14 cellular contexts compared by ENCODE assay signal in genomic region chr14:88834883-88835431, GRCh38. TPM values are rescaled to one million over a fixed set of nuclear protein-coding genes. Genes with fewer than 3 reads are reported as not detected.
DNase-seq lines count a peak whose midpoint lies in the region; ATAC-seq and TF ChIP-seq lines count a peak whose summit lies in the region.
"Had no signal": no experiment of that assay in that cellular context is flagged by ENCODE, and none has a peak within 500 bp of the region (broad histone marks: within the 10 kb centered on the region; RNA-seq: fewer than 3 reads in every experiment).

No MANE protein-coding gene starts in this region.

- H3K27ac ChIP-seq in coronary artery (peak overlapping the region; percentile 64 to 66), psoas muscle (no peak overlapping the region)
- H3K27ac ChIP-seq: C4-2B had no signal

- TF ChIP-seq CTCF in coronary artery (IDR thresholded peaks at IDR 0.05) (no peak), psoas muscle (IDR thresholded peaks at IDR 0.05) (no peak)

- DNase-seq in AG08396 (ENCODE audit: low spot score): peak; percentile 22
- peak; percentile 73 for DNase-seq in M059J (ENCODE audit: low read depth)
- no peak for DNase-seq in coronary artery (ENCODE audit: low spot score)
- peak; percentile 25 to 90 for DNase-seq in lung microvascular endothelial cell (ENCODE audit: low read depth in 2 of 2)
- no peak for DNase-seq in psoas muscle
- DNase-seq in NCI-H526 treated with DMSO at 0.1 percent for 48 hours (lab: John Stamatoyannopoulos, UW): no peak
- DNase-seq: activated CD4-positive, alpha-beta T cell treated with anti-CD3 and anti-CD28 coated beads, Interleukin-2, amount 10 ng/mL, durations not matched to agents 7 days and 5 days; effector memory CD8-positive, alpha-beta T cell; kidney; NCI-H748 treated with DMSO at 0.1 percent for 48 hours; stimulated activated CD4-positive, alpha-beta T cell treated with anti-CD3 and anti-CD28 coated beads, Interleukin-4, amount 100 ng/mL, for 24 hours had no signal

- no peaks in the 10 kb centered on the region for H3K27me3 ChIP-seq in psoas muscle (ENCODE audit: insufficient read depth in 3 of 3, low read length in 2 of 3)

- no peaks in the 10 kb centered on the region for H3K36me3 ChIP-seq in psoas muscle (ENCODE audit: insufficient read depth in 1 of 2, low read depth in 1 of 2)

- H3K4me1 ChIP-seq in psoas muscle: no peaks in the 10 kb centered on the region

- ATAC-seq in psoas muscle: no peak
- ATAC-seq in GM21737 (IDR thresholded peaks at IDR 0.05; ENCODE audit: unreplicated experiment): no peak
- no peak for ATAC-seq in GM21723 (IDR thresholded peaks at IDR 0.05; ENCODE audit: unreplicated experiment)
- ATAC-seq: effector memory CD8-positive, alpha-beta T cell had no signal

- H3K4me3 ChIP-seq in coronary artery (no peak overlapping the region), psoas muscle (no peak overlapping the region)

- no peaks in the 10 kb centered on the region for H3K9me3 ChIP-seq in psoas muscle

- intact Hi-C loops in psoas muscle (cut with DNase I): no loop called here

RNA-seq across cellular contexts. Expression of gene TTC8, which starts 10.5 kb away (rescaled TPM):
- total RNA-seq in M059J (2014; rRNA removed; shearing (Covaris generic)): 18.8 and 19.0 TPM in 2 replicates
- total RNA-seq in lung microvascular endothelial cell: 5.0 and 7.2 TPM in 2 replicates
- total RNA-seq in psoas muscle: 1 to 10 TPM; 2.2 to 3.5 (median 3.1) TPM
- 1 to 10 TPM; 1.6 to 4.7 (median 2.0) TPM for polyA plus RNA-seq in psoas muscle

RNA-seq across cellular contexts. Expression of gene EML5, which starts 42.2 kb away (rescaled TPM):
- total RNA-seq in M059J (2014; rRNA removed; shearing (Covaris generic)): 0.64 and 0.96 TPM in 2 replicates
- total RNA-seq in lung microvascular endothelial cell: under 0.01 TPM in 2 replicates
- under 1 TPM; 0.15 to 0.24 (median 0.18) TPM for total RNA-seq in psoas muscle
- polyA plus RNA-seq in psoas muscle: under 1 TPM; 0.04 to 0.21 (median 0.12) TPM

Comparison
In these comparisons a context has a peak if more than half of its experiments do, and no peak if none do; other contexts are left out.
1. DNase-seq: peak in AG08396 (single experiment), M059J (single experiment) and lung microvascular endothelial cell (2 of 2); none in coronary artery (single experiment), psoas muscle (0 of 2) and NCI-H526 treated with DMSO at 0.1 percent for 48 hours (single experiment).